Comparison of ENCODE assay signal across 28 cellular contexts in the genomic region with DNA sequence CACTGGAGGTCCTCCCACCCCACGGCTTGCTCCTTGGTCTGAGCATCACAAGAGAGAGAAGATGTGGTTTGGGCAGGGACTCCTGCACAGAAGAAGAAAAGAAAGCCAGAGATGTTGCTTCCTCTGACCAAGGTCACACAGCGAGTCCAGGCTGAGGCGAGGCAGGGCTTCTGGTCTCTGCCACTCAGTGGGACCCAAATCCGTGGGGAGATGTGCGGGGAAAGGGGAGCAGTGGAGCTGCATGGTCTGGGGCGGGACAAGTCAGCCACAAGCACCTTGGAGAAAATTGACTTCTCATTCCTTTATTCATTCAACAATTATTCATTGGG.
DNase-seq lines count a peak whose midpoint lies in the region; ATAC-seq and TF ChIP-seq lines count a peak whose summit lies in the region.
"Had no signal": no experiment of that assay in that cellular context is flagged by ENCODE, and none has a peak within 500 bp of the region (broad histone marks: within the 10 kb centered on the region; RNA-seq: fewer than 3 reads in every experiment).

No MANE protein-coding gene starts in this region.

- no peak overlapping the region for H3K14ac ChIP-seq in mesenchymal stem cell (ENCODE audit: low read length in 2 of 2)

- H3K4me3 Mint-ChIP-seq in stimulated activated naive CD8-positive, alpha-beta T cell treated with anti-CD3 and anti-CD28 coated beads, Interleukin-15, Interleukin-2, amounts not matched to agents 100 ng/mL and 50 ng/mL, for 24 hours = no peak overlapping the region
- no peak overlapping the region for H3K4me3 Mint-ChIP-seq in activated T-helper 17 cell treated with anti-CD3 and anti-CD28 coated beads, Interleukin-2, amount 50 U/mL, for 72 hours
- no peak overlapping the region for H3K4me3 Mint-ChIP-seq in type B pancreatic cell
- H3K4me3 Mint-ChIP-seq: activated T-cell treated with anti-CD3 and anti-CD28 coated beads, Interleukin-2, amount 50 U/mL, for 4 hours; stimulated activated memory B cell treated with anti-CD40 and anti-IgM and Interleukin-4, amounts not matched to agents 10 μg/mL and 1 μg/mL and 100 μg/mL, for 72 hours had no signal

- H3K4ac ChIP-seq in mesenchymal stem cell (ENCODE audit: low read depth in 1 of 2, low read length in 2 of 2) = no peak overlapping the region

- no peak for DNase-seq in stimulated activated naive CD8-positive, alpha-beta T cell treated with anti-CD3 and anti-CD28 coated beads, Interleukin-15, Interleukin-2, amounts not matched to agents 100 U/mL and 50 U/mL, for 24 hours
- DNase-seq in mesenchymal stem cell (no peak), type B pancreatic cell (ENCODE audit: extremely low spot score, unreplicated experiment) (no peak), posterior vena cava (ENCODE audit: low spot score) (no peak), lower leg skin (ENCODE audit: low spot score in 2 of 2) (no peak)
- DNase-seq: activated CD4-positive, CD25-positive, alpha-beta regulatory T cell treated with anti-CD3 and anti-CD28 coated beads, Interleukin-2, amount 50 U/mL, for 72 hours; activated CD8-positive, alpha-beta memory T cell treated with anti-CD3 and anti-CD28 coated beads for 24 hours; activated naive CD4-positive, alpha-beta T cell; activated T-cell treated with anti-CD3 and anti-CD28 coated beads, Interleukin-2, amount 50 U/mL, for 4 hours; aorta; C1 segment of cervical spinal cord; Calu3; central memory CD4-positive, alpha-beta T cell; DND-41; HCEC 1CT; MV-4-11; NCI-H146; NCI-H2171 treated with DMSO at 0.1 percent for 48 hours; NCI-H524; NK-92 treated with Interleukin-12 subunit alpha and Interleukin-12 subunit beta, amount 100 ng/mL, for 24 hours; occipital lobe; retina; stimulated activated CD4-positive, alpha-beta T cell treated with anti-CD3 and anti-CD28 coated beads, Interleukin-4, amount 100 ng/mL, for 1 hour had no signal

- TF ChIP-seq POLR2A in lower leg skin (IDR thresholded peaks at IDR 0.05) = no peak

- H3K4me1 ChIP-seq in mesenchymal stem cell (ENCODE audit: control insufficient read depth, insufficient read depth, low read depth, low read length) = peaks cover 55% of the 10 kb centered on the region

- no peak overlapping the region for H3K4me2 ChIP-seq in mesenchymal stem cell (ENCODE audit: low read length, poor library complexity, severe bottlenecking)

- no peak overlapping the region for H3K23ac ChIP-seq in mesenchymal stem cell (ENCODE audit: low read length in 2 of 2)

- no peak overlapping the region for H4K91ac ChIP-seq in mesenchymal stem cell (ENCODE audit: low read length)

- H2BK15ac ChIP-seq in mesenchymal stem cell (ENCODE audit: low read depth, poor library complexity, severe bottlenecking) = no peak overlapping the region

- H3K9me3 Mint-ChIP-seq in stimulated activated naive CD8-positive, alpha-beta T cell treated with anti-CD3 and anti-CD28 coated beads, Interleukin-15, Interleukin-2, amounts not matched to agents 100 ng/mL and 50 ng/mL, for 24 hours = no peaks in the 10 kb centered on the region
- no peaks in the 10 kb centered on the region for H3K9me3 Mint-ChIP-seq in activated T-helper 17 cell treated with anti-CD3 and anti-CD28 coated beads, Interleukin-2, amount 50 U/mL, for 72 hours
- no peaks in the 10 kb centered on the region for H3K9me3 Mint-ChIP-seq in type B pancreatic cell
- H3K9me3 Mint-ChIP-seq: activated T-cell treated with anti-CD3 and anti-CD28 coated beads, Interleukin-2, amount 50 U/mL, for 4 hours; stimulated activated memory B cell treated with anti-CD40 and anti-IgM and Interleukin-4, amounts not matched to agents 10 μg/mL and 1 μg/mL and 100 μg/mL, for 72 hours had no signal

- H3K36me3 ChIP-seq in mesenchymal stem cell (ENCODE audit: control insufficient read depth in 1 of 2, insufficient read depth in 2 of 2, low read depth in 1 of 2, low read length in 2 of 2) = no peaks in the 10 kb centered on the region

- no peak for ATAC-seq in stimulated activated naive CD8-positive, alpha-beta T cell treated with anti-CD3 and anti-CD28 coated beads, Interleukin-15, Interleukin-2, amounts not matched to agents 100 U/mL and 50 U/mL, for 24 hours
- no peak for ATAC-seq in activated T-helper 17 cell treated with anti-CD3 and anti-CD28 coated beads, Interleukin-2, amount 50 U/mL, for 72 hours (replicated peaks)
- no peak for ATAC-seq in GM18517 (IDR thresholded peaks at IDR 0.05; ENCODE audit: unreplicated experiment)
- ATAC-seq: activated T-cell treated with anti-CD3 and anti-CD28 coated beads, Interleukin-2, amount 50 U/mL, for 4 hours; stimulated activated memory B cell treated with anti-CD40 and anti-IgM and Interleukin-4, amounts not matched to agents 10 μg/mL and 1 μg/mL and 100 μg/mL, for 72 hours had no signal

- TF ChIP-seq CTCF in type B pancreatic cell (conservative IDR thresholded peaks at IDR 0.05) (no peak), lower leg skin (IDR thresholded peaks at IDR 0.05) (no peak)

- H3K4me3 ChIP-seq in mesenchymal stem cell (ENCODE audit: insufficient read depth in 1 of 2, low read depth in 1 of 2, low read length in 2 of 2) = no peak overlapping the region
- H3K4me3 ChIP-seq in lower leg skin (ENCODE audit: low read depth, poor library complexity, severe bottlenecking) = no peak overlapping the region
- H3K4me3 ChIP-seq: lung had no signal

- H4K8ac ChIP-seq in mesenchymal stem cell (ENCODE audit: low read length) = peak overlapping the region; percentile 43

- H2BK5ac ChIP-seq in mesenchymal stem cell (ENCODE audit: low read depth, low read length, poor library complexity, severe bottlenecking) = no peak overlapping the region

- H3K27ac ChIP-seq in mesenchymal stem cell (ENCODE audit: low read length, poor library complexity, severe bottlenecking) = no peak overlapping the region

- peak overlapping the region; percentile 67 for H3K9ac ChIP-seq in mesenchymal stem cell (ENCODE audit: low read length)

- WGBS in mesenchymal stem cell = 87% methylated on average over 6 of the region's 6 CpGs
- WGBS in lower leg skin, 2 donors = 91% methylated on average over 6 of the region's 6 CpGs

- H3K18ac ChIP-seq in mesenchymal stem cell (ENCODE audit: low read depth in 1 of 2, low read length in 2 of 2) = peak overlapping the region in 1 of 2 experiments; percentile 52

- no peak overlapping the region for H2AFZ ChIP-seq in mesenchymal stem cell (ENCODE audit: low read depth, low read length)

- no peaks in the 10 kb centered on the region for H3K27me3 Mint-ChIP-seq in stimulated activated naive CD8-positive, alpha-beta T cell treated with anti-CD3 and anti-CD28 coated beads, Interleukin-15, Interleukin-2, amounts not matched to agents 100 ng/mL and 50 ng/mL, for 24 hours
- H3K27me3 Mint-ChIP-seq in activated T-helper 17 cell treated with anti-CD3 and anti-CD28 coated beads, Interleukin-2, amount 50 U/mL, for 72 hours = no peaks in the 10 kb centered on the region
- H3K27me3 Mint-ChIP-seq in type B pancreatic cell = no peaks in the 10 kb centered on the region

- intact Hi-C loops in posterior vena cava (cut with DNase I) = loop anchor here in 1 of 2 donors (10.0 kb wide), 2 partner anchors 55 to 145 kb away; no protein-coding TSS in a partner anchor
- intact Hi-C loops in lower leg skin (cut with DNase I; ENCODE audit: low total_unique reads) = no loop called here

- H2BK12ac ChIP-seq in mesenchymal stem cell (ENCODE audit: low read length in 2 of 2) = peak overlapping the region; percentile 22 to 42

- no peak overlapping the region for H2BK120ac ChIP-seq in mesenchymal stem cell (ENCODE audit: low read depth, low read length)

- no peaks in the 10 kb centered on the region for H3K27me3 ChIP-seq in mesenchymal stem cell (ENCODE audit: control insufficient read depth in 1 of 2, insufficient read depth in 1 of 2, low read length in 2 of 2)

- peaks cover 53% of the 10 kb centered on the region for H3K4me1 Mint-ChIP-seq in stimulated activated naive CD8-positive, alpha-beta T cell treated with anti-CD3 and anti-CD28 coated beads, Interleukin-15, Interleukin-2, amounts not matched to agents 100 ng/mL and 50 ng/mL, for 24 hours (ENCODE audit: low read depth)
- H3K4me1 Mint-ChIP-seq in activated T-helper 17 cell treated with anti-CD3 and anti-CD28 coated beads, Interleukin-2, amount 50 U/mL, for 72 hours = peaks cover 22% of the 10 kb centered on the region
- peaks cover 52% of the 10 kb centered on the region for H3K4me1 Mint-ChIP-seq in type B pancreatic cell (ENCODE audit: unreplicated experiment)
- H3K4me1 Mint-ChIP-seq: stimulated activated memory B cell treated with anti-CD40 and anti-IgM and Interleukin-4, amounts not matched to agents 10 μg/mL and 1 μg/mL and 100 μg/mL, for 72 hours had no signal

- peak overlapping the region; percentile 74 for H3K27ac Mint-ChIP-seq in stimulated activated naive CD8-positive, alpha-beta T cell treated with anti-CD3 and anti-CD28 coated beads, Interleukin-15, Interleukin-2, amounts not matched to agents 100 ng/mL and 50 ng/mL, for 24 hours
- H3K27ac Mint-ChIP-seq in activated T-helper 17 cell treated with anti-CD3 and anti-CD28 coated beads, Interleukin-2, amount 50 U/mL, for 72 hours = peak overlapping the region; percentile 37
- H3K27ac Mint-ChIP-seq in type B pancreatic cell = peak overlapping the region; percentile 58
- H3K27ac Mint-ChIP-seq: stimulated activated memory B cell treated with anti-CD40 and anti-IgM and Interleukin-4, amounts not matched to agents 10 μg/mL and 1 μg/mL and 100 μg/mL, for 72 hours had no signal

- H3K36me3 Mint-ChIP-seq in stimulated activated naive CD8-positive, alpha-beta T cell treated with anti-CD3 and anti-CD28 coated beads, Interleukin-15, Interleukin-2, amounts not matched to agents 100 ng/mL and 50 ng/mL, for 24 hours (ENCODE audit: low read depth) = no peaks in the 10 kb centered on the region
- no peaks in the 10 kb centered on the region for H3K36me3 Mint-ChIP-seq in activated T-helper 17 cell treated with anti-CD3 and anti-CD28 coated beads, Interleukin-2, amount 50 U/mL, for 72 hours (ENCODE audit: low read depth)
- no peaks in the 10 kb centered on the region for H3K36me3 Mint-ChIP-seq in type B pancreatic cell
- H3K36me3 Mint-ChIP-seq: stimulated activated memory B cell treated with anti-CD40 and anti-IgM and Interleukin-4, amounts not matched to agents 10 μg/mL and 1 μg/mL and 100 μg/mL, for 72 hours had no signal

- peak overlapping the region; percentile 27 for H2AK5ac ChIP-seq in mesenchymal stem cell (ENCODE audit: low read length, severe bottlenecking)

- peaks cover 2% of the 10 kb centered on the region for H3K9me3 ChIP-seq in mesenchymal stem cell (ENCODE audit: control insufficient read depth, low read length)

- no peaks in the 10 kb centered on the region for H3K79me1 ChIP-seq in mesenchymal stem cell (replicated peaks; ENCODE audit: low read length, poor library complexity, severe bottlenecking)
